In the genomic region with DNA sequence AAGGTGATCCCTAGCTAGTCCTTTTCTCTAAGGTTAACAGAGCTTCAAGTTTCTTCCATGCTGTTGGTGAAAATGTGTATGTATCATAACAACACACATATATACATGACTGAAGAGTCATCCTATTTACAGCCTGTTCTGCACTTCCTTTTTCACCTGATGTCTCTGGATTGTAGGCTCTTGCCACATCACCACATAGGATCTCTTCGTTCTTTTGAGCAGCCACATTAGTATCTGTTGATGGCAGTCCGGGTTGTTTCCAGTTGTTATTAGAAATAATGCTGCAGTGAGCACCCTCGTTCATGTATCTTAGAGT, we compare ENCODE assay signal across 10 cellular contexts. TPM values are rescaled to one million over a fixed set of nuclear protein-coding genes. Genes with fewer than 3 reads are reported as not detected.
A peak's percentile ranks its signal among the peaks of the same experiment; 100 is the strongest.
DNase-seq lines count a peak whose midpoint lies in the region; ATAC-seq, FAIRE-seq and TF ChIP-seq lines count a peak whose summit lies in the region.
"Had no signal": no experiment of that assay in that cellular context is flagged by ENCODE, and none has a peak within 500 bp of the region (broad histone marks: within the 10 kb centered on the region; RNA-seq: fewer than 3 reads in every experiment).

No MANE protein-coding gene starts in this region.

- H3K27me3 ChIP-seq in AG04450 (ENCODE audit: control insufficient read depth, insufficient read depth, low read length) (no peaks in the 10 kb centered on the region), pancreas (no peaks in the 10 kb centered on the region)

- TF ChIP-seq CTCF in AG04450 (IDR thresholded peaks at IDR 0.05; ENCODE audit: low read depth, low read length) (no peak), HEK293 (tag by site-specific recombination; IDR thresholded peaks at IDR 0.05) (no peak), endothelial cell (IDR thresholded peaks at IDR 0.05; ENCODE audit: unreplicated experiment) (no peak), pancreas (IDR thresholded peaks at IDR 0.05) (no peak)

- H3K4me3 Mint-ChIP-seq in endothelial cell (ENCODE audit: unreplicated experiment) = peak overlapping the region; percentile 53

- H3K4me3 ChIP-seq in AG04450 (ENCODE audit: low read depth, low read length) = no peak overlapping the region
- no peak overlapping the region for H3K4me3 ChIP-seq in HEK293 (ENCODE audit: low read depth, low read length)
- no peak overlapping the region for H3K4me3 ChIP-seq in pancreas

- no peaks in the 10 kb centered on the region for H3K4me1 ChIP-seq in HEK293 (ENCODE audit: control insufficient read depth, insufficient read depth, low read length)
- peaks cover 9 to 17% (median 16%) of the 10 kb centered on the region in 3 donors for H3K4me1 ChIP-seq in pancreas

- ATAC-seq in pancreas (no peak), GM19035 (IDR thresholded peaks at IDR 0.05; ENCODE audit: unreplicated experiment) (no peak), GM19395 (IDR thresholded peaks at IDR 0.05; ENCODE audit: unreplicated experiment) (no peak)

- no peak for FAIRE-seq in pancreas (lab: Jason Lieb, UNC)

- H3K36me3 ChIP-seq in HEK293 (ENCODE audit: control insufficient read depth in 2 of 2, insufficient read depth in 1 of 2, low read length in 2 of 2) (peaks cover 19 to 73% of the 10 kb centered on the region in 2 experiments; a peak in 2 of 3 replicates), pancreas (peaks cover 0 to 37% (median 24%) of the 10 kb centered on the region in 3 donors)

- 57 to 60% methylated on average over 3 of the region's 3 CpGs for WGBS in pancreas, 2 donors

- H3K4me1 Mint-ChIP-seq in endothelial cell (ENCODE audit: unreplicated experiment) = peaks cover 21% of the 10 kb centered on the region

- intact Hi-C loops in pancreas (cut with DNase I) = loop anchor here in 1 of 3 donors (10.0 kb wide), 1 partner anchor 155 kb away; no protein-coding TSS in a partner anchor

- CTCF ChIA-PET in AG04450 (lab: Charles Lee) = interaction anchor here (0.6 to 2.8 kb wide), 2 partner anchors 120 to 270 kb away, joined by 3 to 17 read pairs; no protein-coding TSS in a partner anchor
- CTCF ChIA-PET in HEK293 (lab: Yijun Ruan, JAX) = interaction anchor here (0.6 kb wide), 1 partner anchor 114 kb away, joined by 3 read pairs; no protein-coding TSS in a partner anchor

- H3K9me3 ChIP-seq in AG04450 (ENCODE audit: control insufficient read depth, insufficient read depth, low read length) = no peaks in the 10 kb centered on the region
- no peaks in the 10 kb centered on the region for H3K9me3 ChIP-seq in HEK293 (ENCODE audit: control insufficient read depth, insufficient read depth, low read depth, low read length)
- H3K9me3 ChIP-seq in pancreas = no peaks in the 10 kb centered on the region

- H3K9me3 Mint-ChIP-seq in endothelial cell (ENCODE audit: unreplicated experiment) = no peaks in the 10 kb centered on the region

- DNase-seq in AG04450 (ENCODE audit: low read depth, low spot score) (no peak), endothelial cell (ENCODE audit: low spot score) (no peak), pancreas (no peak), G401 (ENCODE audit: low spot score) (no peak), midbrain (lab: John Stamatoyannopoulos, UW) (no peak)
- DNase-seq: KG1, NCI-H526 had no signal

- H3K27ac ChIP-seq in AG04450 (ENCODE audit: low read depth, low read length) (peak overlapping the region; percentile 75), HEK293 (ENCODE audit: extremely low read depth, low read depth, low read length) (no peak overlapping the region), pancreas (peak overlapping the region in 3 of 4 donors; percentile 10 to 73 (median 57))

- in situ Hi-C loops in G401 (cut with HindIII; ENCODE audit: low sequenced_read_pairs) = no loop called here

- POLR2A ChIA-PET in AG04450 (lab: Yijun Ruan, JAX) = interaction anchor here (1.2 to 1.6 kb wide), 2 partner anchors 10 to 20 kb away, joined by 3 to 5 read pairs; a partner anchor contains a TSS
- POLR2A ChIA-PET in HEK293 (lab: Yijun Ruan, JAX) = interaction anchor here (1.9 kb wide), 1 partner anchor 20 kb away, joined by 6 read pairs; a partner anchor contains a TSS

- peaks cover 27% of the 10 kb centered on the region for H3K36me3 Mint-ChIP-seq in endothelial cell (ENCODE audit: low read depth, unreplicated experiment)

- H3K27me3 Mint-ChIP-seq in endothelial cell (ENCODE audit: unreplicated experiment) = peaks cover 12% of the 10 kb centered on the region

- H3K27ac Mint-ChIP-seq in endothelial cell (ENCODE audit: unreplicated experiment) = peak overlapping the region; percentile 92

TF ChIP-seq in HEK293, 187 proteins besides CTCF, POLR2A, EP300 and RAD21:
- TF ChIP-seq ZNF600 (tag by site-specific recombination; IDR thresholded peaks at IDR 0.05) = 0 out of 2 replicates have a peak, but pooled peaks have one; percentile 7
- no peak for TF ChIP-seq KLF16 (tag by site-specific recombination; IDR thresholded peaks at IDR 0.05)
TF ChIP-seq in HEK293: peak in this region for 1.

RNA-seq across cellular contexts. Expression of a gene that starts 19.7 kb away (rescaled TPM):
- polyA plus RNA-seq in AG04450 (2011; rRNA removed) (16.6 and 27.9 TPM in 2 replicates), pancreas (10 to 100 TPM; 17.5 to 28.9 TPM)
- 12.1 and 13.5 TPM in 2 replicates for polyA minus RNA-seq in AG04450 (2011; rRNA and poly(A)+ RNA removed)
- total RNA-seq in endothelial cell (ENCODE audit: unreplicated experiment) (63.1 TPM), pancreas (10 to 100 TPM; 31.4 to 49.2 (median 41.3) TPM)
- total RNA-seq in G401 (2014; rRNA removed; shearing (Covaris generic)) = 190 and 218 TPM in 2 replicates

RNA-seq across cellular contexts. Expression of a gene that starts 19.8 kb away (rescaled TPM):
- polyA plus RNA-seq in AG04450 (2011; rRNA removed) = 4.0 and 4.1 TPM in 2 replicates
- polyA minus RNA-seq in AG04450 (2011; rRNA and poly(A)+ RNA removed) = 3.8 and 5.9 TPM in 2 replicates
- total RNA-seq in endothelial cell (ENCODE audit: unreplicated experiment) = 6.7 TPM
- total RNA-seq in pancreas = 1 to 10 TPM; 3.9 to 9.1 (median 4.9) TPM
- 1 to 10 TPM; 3.2 to 3.7 TPM for polyA plus RNA-seq in pancreas
- total RNA-seq in G401 (2014; rRNA removed; shearing (Covaris generic)) = 5.5 and 6.2 TPM in 2 replicates
